25 cellular contexts compared by ENCODE assay signal in the genomic region with DNA sequence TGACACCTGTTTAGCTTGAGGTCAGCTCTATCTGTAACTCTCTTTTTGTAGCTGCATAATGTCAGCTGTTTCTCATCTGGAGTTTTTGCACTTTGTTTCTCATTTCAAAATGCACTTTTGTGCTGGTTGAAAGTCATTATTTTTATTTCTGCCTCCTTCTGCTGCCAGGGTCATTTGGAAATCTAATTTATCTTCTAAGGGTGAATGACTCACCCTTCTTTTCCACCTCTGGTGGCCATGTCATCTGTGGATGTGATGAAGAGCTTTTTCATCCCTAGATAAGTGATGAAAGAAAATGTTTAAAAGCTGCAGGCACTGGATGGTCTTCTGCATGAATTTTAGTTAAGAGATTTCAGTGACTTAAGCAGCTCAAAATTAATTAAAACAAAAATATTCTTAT.
"Had no signal": no experiment of that assay in that cellular context is flagged by ENCODE, and none has a peak within 500 bp of the region (broad histone marks: within the 10 kb centered on the region; RNA-seq: fewer than 3 reads in every experiment).

No MANE protein-coding gene starts in this region.

- H3K27ac Mint-ChIP-seq: dendritic cell treated with granulocyte-macrophage colony-stimulating factor and Interleukin-4, amounts not matched to agents 40 ng/mL and 50 ng/mL, for 4 days; endodermal cell; naive thymus-derived CD4-positive, alpha-beta T cell; stimulated activated memory B cell treated with anti-CD40 and anti-IgM and Interleukin-4, amounts not matched to agents 10 μg/mL and 1 μg/mL and 100 μg/mL, for 72 hours had no signal

- H3K9me3 ChIP-seq: colonic mucosa, esophagus muscularis mucosa, ovary, psoas muscle, sigmoid colon, thoracic aorta, tibial nerve, upper lobe of right lung, uterus had no signal

- H3K4me3 ChIP-seq: colonic mucosa, esophagus muscularis mucosa, ovary, psoas muscle, sigmoid colon, thoracic aorta, tibial nerve, upper lobe of right lung, uterus had no signal

- DNase-seq: colonic mucosa; effector CD8-positive, alpha-beta T cell; endodermal cell; foreskin melanocyte; mesendoderm; midbrain; naive thymus-derived CD4-positive, alpha-beta T cell; occipital lobe; ovary; posterior cingulate gyrus; psoas muscle; right cardiac atrium; sigmoid colon; stimulated activated CD4-positive, alpha-beta T cell treated with anti-CD3 and anti-CD28 coated beads, Interleukin-2, amount 100 ng/mL, for 24 hours; stimulated activated CD4-positive, alpha-beta T cell treated with anti-CD3 and anti-CD28 coated beads, Interleukin-4, amount 100 ng/mL, for 24 hours; stimulated activated naive CD8-positive, alpha-beta T cell treated with anti-CD3 and anti-CD28 coated beads, Interleukin-15, Interleukin-2, amounts not matched to agents 100 U/mL and 50 U/mL, for 24 hours; substantia nigra; upper lobe of right lung; uterus had no signal

- H3K27me3 ChIP-seq: colonic mucosa, esophagus muscularis mucosa, ovary, sigmoid colon, tibial nerve, upper lobe of right lung, uterus had no signal

- H3K4me1 Mint-ChIP-seq: endodermal cell; naive thymus-derived CD4-positive, alpha-beta T cell; stimulated activated memory B cell treated with anti-CD40 and anti-IgM and Interleukin-4, amounts not matched to agents 10 μg/mL and 1 μg/mL and 100 μg/mL, for 72 hours had no signal

- H3K27ac ChIP-seq: colonic mucosa, esophagus muscularis mucosa, ovary, psoas muscle, sigmoid colon, thoracic aorta, tibial nerve, upper lobe of right lung, uterus had no signal

- FAIRE-seq: keratinocyte had no signal

- H3K27me3 Mint-ChIP-seq: dendritic cell treated with granulocyte-macrophage colony-stimulating factor and Interleukin-4, amounts not matched to agents 40 ng/mL and 50 ng/mL, for 4 days had no signal

- H3K36me3 Mint-ChIP-seq: naive thymus-derived CD4-positive, alpha-beta T cell; stimulated activated memory B cell treated with anti-CD40 and anti-IgM and Interleukin-4, amounts not matched to agents 10 μg/mL and 1 μg/mL and 100 μg/mL, for 72 hours had no signal

- H3K36me3 ChIP-seq: colonic mucosa, esophagus muscularis mucosa, ovary, sigmoid colon, thoracic aorta, tibial nerve, upper lobe of right lung, uterus had no signal

- H3K4me1 ChIP-seq: colonic mucosa, psoas muscle, tibial nerve, uterus had no signal

- H3K9me3 Mint-ChIP-seq: stimulated activated memory B cell treated with anti-CD40 and anti-IgM and Interleukin-4, amounts not matched to agents 10 μg/mL and 1 μg/mL and 100 μg/mL, for 72 hours had no signal

- H3K4me3 Mint-ChIP-seq: dendritic cell treated with granulocyte-macrophage colony-stimulating factor and Interleukin-4, amounts not matched to agents 40 ng/mL and 50 ng/mL, for 4 days; endodermal cell; naive thymus-derived CD4-positive, alpha-beta T cell; stimulated activated memory B cell treated with anti-CD40 and anti-IgM and Interleukin-4, amounts not matched to agents 10 μg/mL and 1 μg/mL and 100 μg/mL, for 72 hours had no signal
